In the genomic region with DNA sequence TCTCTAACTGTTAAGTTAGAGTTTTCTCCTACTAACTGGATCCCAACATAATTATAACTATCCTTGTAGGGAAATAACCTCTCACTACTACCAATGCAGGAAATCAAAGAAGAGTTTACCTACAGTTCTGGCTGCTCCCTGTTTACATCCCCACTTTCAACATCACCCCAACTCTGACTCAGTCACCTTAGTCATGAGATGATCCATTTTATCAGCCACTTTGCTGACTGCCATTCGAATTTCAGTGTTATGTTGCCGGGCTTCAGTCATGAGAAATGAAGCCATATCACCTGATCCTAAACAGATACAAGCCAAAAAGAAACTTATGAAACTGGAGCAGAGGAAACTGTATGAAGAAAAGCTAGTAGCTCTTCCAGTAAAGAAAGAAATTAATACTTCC, we compare ENCODE assay signal across 26 cellular contexts. TPM values are rescaled to one million over a fixed set of nuclear protein-coding genes. Genes with fewer than 3 reads are reported as not detected.
DNase-seq lines count a peak whose midpoint lies in the region; ATAC-seq, FAIRE-seq and TF ChIP-seq lines count a peak whose summit lies in the region.
"Had no signal": no experiment of that assay in that cellular context is flagged by ENCODE, and none has a peak within 500 bp of the region (broad histone marks: within the 10 kb centered on the region; RNA-seq: fewer than 3 reads in every experiment).

No MANE protein-coding gene starts in this region.

- peak; percentile 81 for DNase-seq in ELR (ENCODE audit: low read depth)
- DNase-seq in LHCN-M2 (ENCODE audit: low read depth): peak; percentile 29
- peak; percentile 37 for DNase-seq in choroid plexus epithelial cell (ENCODE audit: low read depth)
- DNase-seq in keratinocyte (ENCODE audit: low read depth, low spot score): no peak
- no peak for DNase-seq in middle frontal gyrus (ENCODE audit: extremely low spot score, low spot score)
- no peak for DNase-seq in midbrain (lab: John Stamatoyannopoulos, UW)
- DNase-seq in NCI-H2081 treated with DMSO at 0.1 percent for 48 hours (lab: John Stamatoyannopoulos, UW): no peak
- DNase-seq: activated CD4-positive, alpha-beta T cell treated with anti-CD3 and anti-CD28 coated beads for 48 hours; anterior cingulate cortex; hippocampal formation; immature natural killer cell; left ventricle myocardium superior; MM.1S; mucosa of descending colon; NCI-H1417 treated with DMSO at 0.1 percent for 48 hours; NCI-H2107; ovary; stimulated activated CD4-positive, alpha-beta T cell treated with anti-CD3 and anti-CD28 coated beads, Interleukin-4, amount 100 ng/mL, for 24 hours; stimulated activated naive CD4-positive, alpha-beta T cell; thyroid gland had no signal

- no peaks in the 10 kb centered on the region for H3K9me1 ChIP-seq in keratinocyte (ENCODE audit: control insufficient read depth, extremely low read depth, insufficient read depth, low read length)

- H3K27ac ChIP-seq in keratinocyte (ENCODE audit: control insufficient read depth, insufficient read depth, low read length): peak overlapping the region; percentile 83
- H3K27ac ChIP-seq: C4-2B, gastroesophageal sphincter, ovary, thyroid gland had no signal

- H3K27me3 ChIP-seq in keratinocyte (ENCODE audit: control insufficient read depth, extremely low read depth, insufficient read depth, low read length): no peaks in the 10 kb centered on the region
- H3K27me3 ChIP-seq: gastroesophageal sphincter, ovary, thyroid gland had no signal

- no peak for FAIRE-seq in keratinocyte (lab: Jason Lieb, UNC)
- FAIRE-seq: D721Med, GM12892, RCC 7860 had no signal

- no peaks in the 10 kb centered on the region for H3K9me3 ChIP-seq in keratinocyte (ENCODE audit: control insufficient read depth, low read depth, low read length)
- H3K9me3 ChIP-seq: gastroesophageal sphincter, mucosa of descending colon, ovary, thyroid gland had no signal

- no peak overlapping the region for H3K9ac ChIP-seq in keratinocyte (ENCODE audit: control insufficient read depth, extremely low read depth, insufficient read depth, low read length)

- H3K4me2 ChIP-seq in keratinocyte (ENCODE audit: control insufficient read depth, extremely low read depth, insufficient read depth, low read depth, low read length): no peak overlapping the region

- TF ChIP-seq CTCF in choroid plexus epithelial cell (conservative IDR thresholded peaks at IDR 0.05; ENCODE audit: low read depth, low read length) (no peak), keratinocyte (optimal IDR thresholded peaks at IDR 0.05 in 1 of 3, IDR thresholded peaks at IDR 0.05 in 1 of 3, conservative IDR thresholded peaks at IDR 0.05 in 1 of 3; ENCODE audit: extremely low read depth in 1 of 3, insufficient read depth in 2 of 3, low read length in 3 of 3) (no peak)

- no peak overlapping the region for H2AFZ ChIP-seq in keratinocyte (ENCODE audit: control insufficient read depth, low read length)

- dilution Hi-C loops in keratinocyte (cut with MboI; ENCODE audit: extremely low pct_ligation_motif_present, low sequenced_read_pairs): no loop called here

- H4K20me1 ChIP-seq in keratinocyte (ENCODE audit: control insufficient read depth, extremely low read depth, insufficient read depth, low read length): no peaks in the 10 kb centered on the region

- H3K79me2 ChIP-seq in keratinocyte (ENCODE audit: control insufficient read depth, insufficient read depth, low read length): no peaks in the 10 kb centered on the region

- H3K4me3 ChIP-seq in choroid plexus epithelial cell (ENCODE audit: low read depth, low read length): no peak overlapping the region
- H3K4me3 ChIP-seq in keratinocyte (ENCODE audit: control insufficient read depth in 2 of 3, extremely low read depth in 1 of 3, insufficient read depth in 2 of 3, low read depth in 1 of 3, low read length in 3 of 3): no peak overlapping the region
- H3K4me3 ChIP-seq: gastroesophageal sphincter, mucosa of descending colon, ovary, thyroid gland had no signal

- peaks cover 21 to 46% of the 10 kb centered on the region in 2 experiments for H3K36me3 ChIP-seq in keratinocyte (ENCODE audit: control insufficient read depth in 2 of 2, extremely low read depth in 1 of 2, insufficient read depth in 2 of 2, low read length in 2 of 2)
- H3K36me3 ChIP-seq: ovary had no signal

- peaks cover 36% of the 10 kb centered on the region for H3K4me1 ChIP-seq in keratinocyte (ENCODE audit: control insufficient read depth, extremely low read depth, insufficient read depth, low read length)
- H3K4me1 ChIP-seq: gastroesophageal sphincter had no signal

- no peak for ATAC-seq in HG02840 (IDR thresholded peaks at IDR 0.05; ENCODE audit: low FRiP score, unreplicated experiment)
- ATAC-seq: gastroesophageal sphincter, left ventricle myocardium superior, mucosa of descending colon had no signal

RNA-seq across cellular contexts. Expression of gene SLC31A2, which starts 33.7 kb away (rescaled TPM):
- 78.7 and 88.0 TPM in 2 replicates for total RNA-seq in LHCN-M2 (2014; rRNA removed)
- 32.9 TPM for polyA plus RNA-seq in LHCN-M2 (2012)
- 111 to 164 TPM (median 122 TPM) in 3 replicates for polyA plus RNA-seq in keratinocyte
- polyA plus RNA-seq in keratinocyte (2011; ENCODE audit: low read depth): 30.9 TPM
- polyA plus RNA-seq in keratinocyte (2011; cell fraction: cytosol; rRNA removed): 102 and 132 TPM in 2 replicates
- 155 and 167 TPM in 2 replicates for polyA plus RNA-seq in keratinocyte (2011; cell fraction: nucleus; rRNA removed)
- 66.6 and 127 TPM in 2 replicates for polyA plus RNA-seq in keratinocyte (2012; ENCODE audit: low replicate concordance)
- polyA minus RNA-seq in keratinocyte: 110 to 190 TPM (median 116 TPM) in 3 replicates
- 77.7 TPM for polyA minus RNA-seq in keratinocyte (2011; cell fraction: cytosol; rRNA and poly(A)+ RNA removed)
- 64.6 and 84.0 TPM in 2 replicates for polyA minus RNA-seq in keratinocyte (2011; cell fraction: nucleus; rRNA and poly(A)+ RNA removed)

RNA-seq across cellular contexts. Expression of gene FKBP15, which starts 36.6 kb away (rescaled TPM):
- total RNA-seq in LHCN-M2 (2014; rRNA removed): 24.9 and 28.5 TPM in 2 replicates
- polyA plus RNA-seq in LHCN-M2 (2012): 18.9 TPM
- 22.4 to 31.4 TPM (median 22.7 TPM) in 3 replicates for polyA plus RNA-seq in keratinocyte
- 67.2 TPM for polyA plus RNA-seq in keratinocyte (2011; ENCODE audit: low read depth)
- 14.2 and 17.0 TPM in 2 replicates for polyA plus RNA-seq in keratinocyte (2011; cell fraction: cytosol; rRNA removed)
- polyA plus RNA-seq in keratinocyte (2011; cell fraction: nucleus; rRNA removed): 41.2 and 42.6 TPM in 2 replicates
- polyA plus RNA-seq in keratinocyte (2012; ENCODE audit: low replicate concordance): 17.8 and 21.2 TPM in 2 replicates
- polyA minus RNA-seq in keratinocyte: 52.3 to 64.6 TPM (median 63.5 TPM) in 3 replicates
- polyA minus RNA-seq in keratinocyte (2011; cell fraction: cytosol; rRNA and poly(A)+ RNA removed): 15.2 TPM
- 32.4 and 48.2 TPM in 2 replicates for polyA minus RNA-seq in keratinocyte (2011; cell fraction: nucleus; rRNA and poly(A)+ RNA removed)

RNA-seq across cellular contexts. Expression of gene SLC31A1, which starts 36.8 kb away (rescaled TPM):
- total RNA-seq in LHCN-M2 (2014; rRNA removed): 15.1 and 15.8 TPM in 2 replicates
- polyA plus RNA-seq in LHCN-M2 (2012): 15.7 TPM
- polyA plus RNA-seq in keratinocyte: 15.7 to 21.1 TPM (median 20.3 TPM) in 3 replicates
- polyA plus RNA-seq in keratinocyte (2011; ENCODE audit: low read depth): 13.4 TPM
- polyA plus RNA-seq in keratinocyte (2011; cell fraction: cytosol; rRNA removed): 10.7 and 16.3 TPM in 2 replicates
- 20.6 and 24.9 TPM in 2 replicates for polyA plus RNA-seq in keratinocyte (2011; cell fraction: nucleus; rRNA removed)
- 18.7 and 25.3 TPM in 2 replicates for polyA plus RNA-seq in keratinocyte (2012; ENCODE audit: low replicate concordance)
- 8.0 to 21.6 TPM (median 15.4 TPM) in 3 replicates for polyA minus RNA-seq in keratinocyte
- 9.0 TPM for polyA minus RNA-seq in keratinocyte (2011; cell fraction: cytosol; rRNA and poly(A)+ RNA removed)
- 12.5 and 20.7 TPM in 2 replicates for polyA minus RNA-seq in keratinocyte (2011; cell fraction: nucleus; rRNA and poly(A)+ RNA removed)

Comparison
In these comparisons a context has a peak if more than half of its experiments do, and no peak if none do; other contexts are left out.
1. DNase-seq: peak in ELR (single experiment), LHCN-M2 (single experiment) and choroid plexus epithelial cell (single experiment); none in keratinocyte (single experiment), middle frontal gyrus (single experiment), midbrain (single experiment) and NCI-H2081 treated with DMSO at 0.1 percent for 48 hours (single experiment).